Comparison of ENCODE assay signal across 25 cellular contexts in the genomic region with DNA sequence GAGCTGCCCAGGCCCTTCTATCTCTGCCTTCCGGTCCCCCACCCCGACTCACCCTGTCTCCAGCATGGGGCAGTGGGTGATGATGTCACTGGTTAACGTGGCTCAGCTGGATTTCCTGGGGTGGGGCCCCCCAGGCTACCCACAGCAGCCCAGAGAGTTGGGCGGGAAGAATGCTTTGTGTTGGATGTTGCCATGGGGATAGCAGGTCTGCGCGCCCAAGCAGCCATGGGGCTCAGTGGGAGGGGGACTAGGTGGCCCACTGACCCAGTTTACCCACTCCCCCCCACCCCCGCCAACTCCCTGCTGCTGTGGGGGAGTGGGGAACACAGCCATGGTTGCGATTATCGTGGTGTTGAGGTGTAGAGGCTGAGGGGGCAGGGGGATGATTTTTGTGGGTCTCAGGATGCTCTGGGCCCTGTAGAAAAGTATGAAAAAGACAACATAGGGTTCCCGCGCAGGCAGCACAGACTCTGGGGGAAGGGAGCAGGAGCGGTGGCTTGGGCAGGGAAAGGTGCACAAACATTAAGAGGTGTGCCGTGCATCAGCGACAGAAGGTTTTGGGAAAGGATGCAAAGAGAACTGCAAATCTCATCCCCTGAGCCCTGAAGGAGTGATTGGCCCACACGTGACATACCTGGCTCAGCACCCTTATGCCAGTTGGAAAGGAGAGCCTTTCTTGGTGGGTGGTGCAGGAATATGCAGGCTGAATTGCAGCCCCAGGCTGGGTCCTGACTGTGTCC. TPM values are rescaled to one million over a fixed set of nuclear protein-coding genes. Genes with fewer than 3 reads are reported as not detected.
A peak's percentile ranks its signal among the peaks of the same experiment; 100 is the strongest.
DNase-seq lines count a peak whose midpoint lies in the region; ATAC-seq and TF ChIP-seq lines count a peak whose summit lies in the region.
"Had no signal": no experiment of that assay in that cellular context is flagged by ENCODE, and none has a peak within 500 bp of the region (broad histone marks: within the 10 kb centered on the region; RNA-seq: fewer than 3 reads in every experiment).

No MANE protein-coding gene starts in this region.

- DNase-seq in NCI-H1417 (lab: John Stamatoyannopoulos, UW), result peak in 2 of 3 experiments; percentile 55 to 69
- no peak for DNase-seq in NCI-H1417 treated with DMSO at 0.1 percent for 48 hours (lab: John Stamatoyannopoulos, UW)
- peak; percentile 54 for DNase-seq in T1000 (lab: John Stamatoyannopoulos, UW)
- no peak for DNase-seq in substantia nigra (lab: John Stamatoyannopoulos, UW)
- DNase-seq in GM13976 (ENCODE audit: low spot score), result no peak
- DNase-seq in BE2C, result no peak
- DNase-seq in hepatic stellate cell (ENCODE audit: low spot score), result no peak
- DNase-seq: activated CD4-positive, alpha-beta memory T cell treated with anti-CD3 and anti-CD28 coated beads, Interleukin-2, amount 10 ng/mL, durations not matched to agents 7 days and 5 days; activated gamma-delta T cell treated with Interleukin-2 at 50 U/mL for 16 hours; adrenal gland; Caco-2; central memory CD4-positive, alpha-beta T cell; erythroblast; HCEC 1CT; KG1; NCI-H187 treated with DMSO at 0.1 percent for 48 hours; NCI-H524 treated with DMSO at 0.1 percent for 48 hours; SHP77 treated with DMSO at 0.1 percent for 48 hours; stimulated activated CD4-positive, alpha-beta T cell treated with anti-CD3 and anti-CD28 coated beads, Interleukin-2, amount 100 ng/mL, for 48 hours had no signal

- in situ Hi-C loops in GM13976 (cut with MboI; ENCODE audit: low sequenced_read_pairs, unreplicated experiment), result no loop called here

- H3K27ac ChIP-seq in substantia nigra (ENCODE audit: low read depth, low read length, poor library complexity, severe bottlenecking), result peak overlapping the region; percentile 30
- H3K27ac ChIP-seq: 22Rv1, adrenal gland, left lung had no signal

- no peak overlapping the region for H3K4me3 ChIP-seq in BE2C (ENCODE audit: low read depth, low read length)
- H3K4me3 ChIP-seq: adrenal gland, left lung, skin epidermis had no signal

- H3K9me3 ChIP-seq in BE2C, result no peaks in the 10 kb centered on the region
- H3K9me3 ChIP-seq: adrenal gland, Caco-2, left lung had no signal

- TF ChIP-seq CTCF in GM13976 (IDR thresholded peaks at IDR 0.05; ENCODE audit: borderline replicate concordance, control extremely low read depth, extremely low read depth, insufficient read depth, missing control alignments) (no peak), BE2C (IDR thresholded peaks at IDR 0.05; ENCODE audit: low read depth, low read length) (no peak)

- no peaks in the 10 kb centered on the region for H3K27me3 ChIP-seq in BE2C
- H3K27me3 ChIP-seq: adrenal gland, left lung had no signal

- H3K36me3 ChIP-seq in BE2C, result peaks cover 8% of the 10 kb centered on the region
- H3K36me3 ChIP-seq: adrenal gland, left lung had no signal

- peaks cover 31% of the 10 kb centered on the region for H3K4me1 ChIP-seq in BE2C

- ATAC-seq in esophagus mucosa, result peak; percentile 9
- ATAC-seq: left lung had no signal

RNA-seq across cellular contexts. Expression of a gene that starts 8.5 kb away (rescaled TPM):
- total RNA-seq in esophagus mucosa, result 41.6 TPM
- polyA plus RNA-seq in BE2C (2012; ENCODE audit: insufficient read depth, insufficient read length, low read depth), result 39.5 TPM

RNA-seq across cellular contexts. Expression of a gene that starts 25.1 kb away (rescaled TPM):
- total RNA-seq in esophagus mucosa, result 10.9 TPM
- polyA plus RNA-seq in BE2C (2012; ENCODE audit: insufficient read depth, insufficient read length, low read depth), result 6.6 TPM

RNA-seq across cellular contexts. Expression of a gene that starts 44.1 kb away (rescaled TPM):
- 154 TPM for total RNA-seq in esophagus mucosa
- 865 TPM for polyA plus RNA-seq in BE2C (2012; ENCODE audit: insufficient read depth, insufficient read length, low read depth)

RNA-seq across cellular contexts. Expression of a gene that starts 49.0 kb away (rescaled TPM):
- 0.76 TPM for total RNA-seq in esophagus mucosa
- polyA plus RNA-seq in BE2C (2012; ENCODE audit: insufficient read depth, insufficient read length, low read depth), result 0.66 TPM
- total RNA-seq: activated CD4-positive, alpha-beta memory T cell treated with anti-CD3 and anti-CD28 coated beads, Interleukin-2, amount 10 ng/mL, durations not matched to agents 7 days and 5 days; Caco-2; pulmonary artery endothelial cell; ureter had no signal

Comparison
In these comparisons a context has a peak if more than half of its experiments do, and no peak if none do; other contexts are left out.
1. DNase-seq: peak in NCI-H1417 (2 of 3) and T1000 (single experiment); none in NCI-H1417 treated with DMSO at 0.1 percent for 48 hours (single experiment), substantia nigra (0 of 49), GM13976 (single experiment), BE2C (single experiment) and hepatic stellate cell (single experiment).